ENCODE assay signal across 1 cellular context in the genomic region with DNA sequence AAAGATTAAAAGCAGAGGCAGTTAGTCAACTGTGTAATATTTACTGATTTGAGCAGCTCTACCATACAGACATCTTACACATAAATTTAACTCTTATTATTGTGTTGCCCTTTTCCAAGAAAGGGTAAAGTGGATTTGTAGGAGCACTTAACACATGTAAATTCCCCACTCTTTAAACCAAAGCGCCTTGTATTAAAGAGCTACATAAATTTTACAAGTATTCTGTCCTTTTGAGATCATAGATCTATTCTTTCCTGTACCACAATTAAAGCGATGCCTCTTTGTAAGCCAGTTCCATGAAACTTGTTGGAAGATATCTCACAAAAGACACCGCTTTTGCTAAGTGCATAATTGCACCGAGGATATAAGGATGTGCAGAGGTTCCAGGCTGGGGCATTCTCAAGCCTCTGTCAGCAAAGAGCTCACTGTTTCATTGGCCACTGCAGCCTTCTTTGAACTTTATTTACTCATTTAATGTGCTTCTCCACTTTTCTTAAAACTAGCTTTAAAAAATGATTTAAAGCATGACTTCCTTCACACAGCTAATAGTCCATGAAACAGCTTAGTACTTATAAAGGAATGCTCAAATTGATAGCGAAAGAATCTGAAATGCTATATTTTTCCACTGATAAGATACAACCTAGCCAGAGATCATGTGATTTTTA.
TF ChIP-seq lines count a peak whose summit lies in the region.

No MANE protein-coding gene starts in this region.

TF ChIP-seq in SK-N-SH, 30 proteins besides CTCF, POLR2A, EP300 and RAD21:
- TF ChIP-seq, protein P1, sequence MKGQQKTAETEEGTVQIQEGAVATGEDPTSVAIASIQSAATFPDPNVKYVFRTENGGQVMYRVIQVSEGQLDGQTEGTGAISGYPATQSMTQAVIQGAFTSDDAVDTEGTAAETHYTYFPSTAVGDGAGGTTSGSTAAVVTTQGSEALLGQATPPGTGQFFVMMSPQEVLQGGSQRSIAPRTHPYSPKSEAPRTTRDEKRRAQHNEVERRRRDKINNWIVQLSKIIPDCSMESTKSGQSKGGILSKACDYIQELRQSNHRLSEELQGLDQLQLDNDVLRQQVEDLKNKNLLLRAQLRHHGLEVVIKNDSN (IDR thresholded peaks at IDR 0.05; ENCODE audit: borderline replicate concordance, low read depth), result no peak
- TF ChIP-seq FOXJ3 (CRISPR knock-in tag; IDR thresholded peaks at IDR 0.05) (no peak), TAF1 (IDR thresholded peaks at IDR 0.05; ENCODE audit: borderline replicate concordance, low read depth, low read length) (no peak), FOXM1 (IDR thresholded peaks at IDR 0.05; ENCODE audit: low read depth) (no peak), SMC3 (IDR thresholded peaks at IDR 0.05; ENCODE audit: low read depth, low read length) (no peak), POLR2AphosphoS5 (IDR thresholded peaks at IDR 0.05; ENCODE audit: low read depth, low read length) (no peak), YY1 (IDR thresholded peaks at IDR 0.05; ENCODE audit: low read depth) (no peak), RFX5 (IDR thresholded peaks at IDR 0.05; ENCODE audit: low read length) (no peak), EZH2phosphoT487 (IDR thresholded peaks at IDR 0.05; ENCODE audit: borderline replicate concordance, low read depth) (no peak), CHD2 (IDR thresholded peaks at IDR 0.05; ENCODE audit: low read length, partially characterized antibody) (no peak), GABPA (IDR thresholded peaks at IDR 0.05; ENCODE audit: low read depth) (no peak), NRF1 (IDR thresholded peaks at IDR 0.05; ENCODE audit: low read depth, low read length) (no peak), MXI1 (IDR thresholded peaks at IDR 0.05; ENCODE audit: low read depth, low read length) (no peak), GATA2 (CRISPR knock-in tag; IDR thresholded peaks at IDR 0.05) (no peak), RXRA (IDR thresholded peaks at IDR 0.05; ENCODE audit: borderline replicate concordance, low read depth) (no peak), TCF12 (IDR thresholded peaks at IDR 0.05) (no peak), FOSL2 (IDR thresholded peaks at IDR 0.05; ENCODE audit: borderline replicate concordance, low read depth) (no peak)
- TF ChIP-seq, protein P2, sequence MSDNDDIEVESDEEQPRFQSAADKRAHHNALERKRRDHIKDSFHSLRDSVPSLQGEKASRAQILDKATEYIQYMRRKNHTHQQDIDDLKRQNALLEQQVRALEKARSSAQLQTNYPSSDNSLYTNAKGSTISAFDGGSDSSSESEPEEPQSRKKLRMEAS (IDR thresholded peaks at IDR 0.05; ENCODE audit: low read depth), result no peak
- TF ChIP-seq, protein P3, sequence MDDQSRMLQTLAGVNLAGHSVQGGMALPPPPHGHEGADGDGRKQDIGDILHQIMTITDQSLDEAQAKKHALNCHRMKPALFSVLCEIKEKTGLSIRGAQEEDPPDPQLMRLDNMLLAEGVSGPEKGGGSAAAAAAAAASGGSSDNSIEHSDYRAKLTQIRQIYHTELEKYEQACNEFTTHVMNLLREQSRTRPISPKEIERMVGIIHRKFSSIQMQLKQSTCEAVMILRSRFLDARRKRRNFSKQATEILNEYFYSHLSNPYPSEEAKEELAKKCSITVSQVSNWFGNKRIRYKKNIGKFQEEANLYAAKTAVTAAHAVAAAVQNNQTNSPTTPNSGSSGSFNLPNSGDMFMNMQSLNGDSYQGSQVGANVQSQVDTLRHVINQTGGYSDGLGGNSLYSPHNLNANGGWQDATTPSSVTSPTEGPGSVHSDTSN (IDR thresholded peaks at IDR 0.05), result no peak
- TF ChIP-seq, protein P4, sequence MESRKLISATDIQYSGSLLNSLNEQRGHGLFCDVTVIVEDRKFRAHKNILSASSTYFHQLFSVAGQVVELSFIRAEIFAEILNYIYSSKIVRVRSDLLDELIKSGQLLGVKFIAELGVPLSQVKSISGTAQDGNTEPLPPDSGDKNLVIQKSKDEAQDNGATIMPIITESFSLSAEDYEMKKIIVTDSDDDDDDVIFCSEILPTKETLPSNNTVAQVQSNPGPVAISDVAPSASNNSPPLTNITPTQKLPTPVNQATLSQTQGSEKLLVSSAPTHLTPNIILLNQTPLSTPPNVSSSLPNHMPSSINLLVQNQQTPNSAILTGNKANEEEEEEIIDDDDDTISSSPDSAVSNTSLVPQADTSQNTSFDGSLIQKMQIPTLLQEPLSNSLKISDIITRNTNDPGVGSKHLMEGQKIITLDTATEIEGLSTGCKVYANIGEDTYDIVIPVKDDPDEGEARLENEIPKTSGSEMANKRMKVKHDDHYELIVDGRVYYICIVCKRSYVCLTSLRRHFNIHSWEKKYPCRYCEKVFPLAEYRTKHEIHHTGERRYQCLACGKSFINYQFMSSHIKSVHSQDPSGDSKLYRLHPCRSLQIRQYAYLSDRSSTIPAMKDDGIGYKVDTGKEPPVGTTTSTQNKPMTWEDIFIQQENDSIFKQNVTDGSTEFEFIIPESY (IDR thresholded peaks at IDR 0.05; ENCODE audit: borderline replicate concordance, low read depth), result no peak
TF ChIP-seq in SK-N-SH: peak in this region for 0.
